In the genomic region with DNA sequence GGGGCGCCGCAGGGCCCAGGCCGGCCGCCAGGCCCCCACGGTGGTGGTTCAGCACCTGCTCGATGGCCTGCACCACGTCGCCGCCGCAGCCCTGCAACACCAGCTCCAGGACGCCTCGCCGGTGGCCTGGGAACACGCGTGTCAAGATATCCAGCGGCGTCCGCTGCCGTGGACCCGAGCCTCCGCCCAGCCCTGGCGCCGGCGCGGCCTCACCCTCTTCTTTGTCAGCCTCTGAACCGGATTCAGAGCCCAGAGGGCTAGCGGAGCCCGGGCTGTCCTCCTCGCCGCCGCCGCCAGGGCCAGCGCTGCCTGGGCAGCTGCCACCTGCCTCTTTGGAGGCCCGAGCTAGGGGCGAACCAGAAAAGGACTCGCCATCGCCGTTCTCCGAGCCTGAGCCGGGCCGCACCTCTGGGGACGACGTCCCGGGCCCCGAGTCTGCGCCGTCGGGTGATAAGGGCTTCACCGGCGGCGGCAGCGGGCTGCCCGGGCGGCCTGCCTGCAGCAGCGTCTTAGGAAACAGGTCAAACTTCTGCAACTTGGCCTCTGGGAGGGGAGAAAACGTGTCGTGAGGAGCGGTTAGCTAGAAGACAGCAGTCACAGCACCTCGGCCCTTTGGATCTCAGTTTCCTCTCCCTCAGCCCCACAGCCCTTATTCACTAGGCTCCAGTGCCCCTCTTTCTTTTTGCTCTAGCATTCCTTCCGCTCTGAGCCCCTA, we compare ENCODE assay signal across 9 cellular contexts. TPM values are rescaled to one million over a fixed set of nuclear protein-coding genes. Genes with fewer than 3 reads are reported as not detected.
A peak's percentile ranks its signal among the peaks of the same experiment; 100 is the strongest.
DNase-seq lines count a peak whose midpoint lies in the region; ATAC-seq and TF ChIP-seq lines count a peak whose summit lies in the region.
"Had no signal": no experiment of that assay in that cellular context is flagged by ENCODE, and none has a peak within 500 bp of the region (broad histone marks: within the 10 kb centered on the region; RNA-seq: fewer than 3 reads in every experiment).

No MANE protein-coding gene starts in this region.

- no peaks in the 10 kb centered on the region for H3K9me3 ChIP-seq in BE2C

- ATAC-seq in natural killer cell treated with Interleukin-12 subunit alpha and Interleukin-12 subunit beta and Interleukin-15 and Interleukin-18, amount 100 ng/mL, for 72 hours: peak in 1 of 2 donors; percentile 10

- peaks cover 5% of the 10 kb centered on the region for H3K36me3 Mint-ChIP-seq in chondrocyte (ENCODE audit: low read depth)
- peaks cover 13% of the 10 kb centered on the region for H3K36me3 Mint-ChIP-seq in natural killer cell treated with Interleukin-12 subunit alpha and Interleukin-12 subunit beta and Interleukin-15 and Interleukin-18, amount 100 ng/mL, for 72 hours

- H3K4me1 ChIP-seq in BE2C: no peaks in the 10 kb centered on the region

- H3K36me3 ChIP-seq in BE2C: no peaks in the 10 kb centered on the region

- H3K4me1 Mint-ChIP-seq in chondrocyte (ENCODE audit: low read depth): peaks cover 45% of the 10 kb centered on the region
- peaks cover 42 to 47% of the 10 kb centered on the region in 2 donors for H3K4me1 Mint-ChIP-seq in natural killer cell treated with Interleukin-12 subunit alpha and Interleukin-12 subunit beta and Interleukin-15 and Interleukin-18, amount 100 ng/mL, for 72 hours (ENCODE audit: low read depth in 2 of 2)

- TF ChIP-seq CTCF in BE2C (IDR thresholded peaks at IDR 0.05; ENCODE audit: low read depth, low read length): peak; percentile 14; the same call in 1 of the 2 replicates
- TF ChIP-seq CTCF in HFF-Myc (IDR thresholded peaks at IDR 0.05; ENCODE audit: low read depth, low read length, missing control alignments): peak; percentile 2
- TF ChIP-seq CTCF in chondrocyte (IDR thresholded peaks at IDR 0.05): peak; percentile 45

- peak overlapping the region; percentile 20 for H3K4me3 ChIP-seq in BE2C (ENCODE audit: low read depth, low read length)
- no peak overlapping the region for H3K4me3 ChIP-seq in HFF-Myc (replicated peaks; ENCODE audit: low read depth, low read length)

- no peak overlapping the region for H3K4me3 Mint-ChIP-seq in chondrocyte (ENCODE audit: unreplicated experiment)
- peak overlapping the region; percentile 29 for H3K4me3 Mint-ChIP-seq in natural killer cell treated with Interleukin-12 subunit alpha and Interleukin-12 subunit beta and Interleukin-15 and Interleukin-18, amount 100 ng/mL, for 72 hours

- H3K9me3 Mint-ChIP-seq in chondrocyte (ENCODE audit: low read depth): no peaks in the 10 kb centered on the region
- no peaks in the 10 kb centered on the region for H3K9me3 Mint-ChIP-seq in natural killer cell treated with Interleukin-12 subunit alpha and Interleukin-12 subunit beta and Interleukin-15 and Interleukin-18, amount 100 ng/mL, for 72 hours

- DNase-seq in BE2C: peak; percentile 44
- DNase-seq in HFF-Myc (ENCODE audit: extremely low read depth, low read depth): no peak
- no peak for DNase-seq in chondrocyte (ENCODE audit: low spot score)
- no peak for DNase-seq in natural killer cell treated with Interleukin-12 subunit alpha and Interleukin-12 subunit beta and Interleukin-15 and Interleukin-18, amount 100 ng/mL, for 72 hours (ENCODE audit: low spot score)
- DNase-seq in G401 (ENCODE audit: low spot score): no peak
- no peak for DNase-seq in HPDE6-E6E7 (ENCODE audit: extremely low spot score)
- no peak for DNase-seq in ureter (ENCODE audit: low spot score)
- no peak for DNase-seq in HT-29 (ENCODE audit: low spot score)
- DNase-seq: NCI-H2227 treated with DMSO at 0.1 percent for 48 hours had no signal

- in situ Hi-C loops in G401 (cut with HindIII; ENCODE audit: low sequenced_read_pairs): no loop called here

- H3K27me3 Mint-ChIP-seq in chondrocyte (ENCODE audit: low read depth): peaks cover 75% of the 10 kb centered on the region
- H3K27me3 Mint-ChIP-seq in natural killer cell treated with Interleukin-12 subunit alpha and Interleukin-12 subunit beta and Interleukin-15 and Interleukin-18, amount 100 ng/mL, for 72 hours: peaks cover 50 to 60% of the 10 kb centered on the region in 2 donors

- H3K27me3 ChIP-seq in BE2C: peaks cover 98% of the 10 kb centered on the region

- H3K27ac Mint-ChIP-seq in chondrocyte (ENCODE audit: unreplicated experiment): no peak overlapping the region
- no peak overlapping the region for H3K27ac Mint-ChIP-seq in natural killer cell treated with Interleukin-12 subunit alpha and Interleukin-12 subunit beta and Interleukin-15 and Interleukin-18, amount 100 ng/mL, for 72 hours

RNA-seq across cellular contexts. Expression of gene DMRTA2, which starts 3.9 kb away (rescaled TPM):
- not detected for polyA plus RNA-seq in BE2C (2012; ENCODE audit: insufficient read depth, insufficient read length, low read depth)
- total RNA-seq in chondrocyte (not detected in 3 replicates), ureter (not detected)
- total RNA-seq in natural killer cell treated with Interleukin-12 subunit alpha and Interleukin-12 subunit beta and Interleukin-15 and Interleukin-18, amount 100 ng/mL, for 72 hours: 1 to 10 TPM; 1.1 to 3.6 TPM
- total RNA-seq in G401 (2014; rRNA removed; shearing (Covaris generic)): not detected in 2 replicates
- not detected in 2 replicates for total RNA-seq in HT-29 (2014; rRNA removed; shearing (Covaris generic))
